15 cellular contexts compared by ENCODE assay signal in genomic region chr3:12944849-12945248, GRCh38.
DNase-seq lines count a peak whose midpoint lies in the region; FAIRE-seq and TF ChIP-seq lines count a peak whose summit lies in the region.
"Had no signal": no experiment of that assay in that cellular context is flagged by ENCODE, and none has a peak within 500 bp of the region (broad histone marks: within the 10 kb centered on the region; RNA-seq: fewer than 3 reads in every experiment).

No MANE protein-coding gene starts in this region.

- peaks cover 4% of the 10 kb centered on the region for H3K36me3 Mint-ChIP-seq in nephron (ENCODE audit: low read depth)

- no peak overlapping the region for H2BK15ac ChIP-seq in H1 (ENCODE audit: low read length)

- peaks cover 12 to 16% of the 10 kb centered on the region in 2 experiments for H4K20me1 ChIP-seq in H1 (replicated peaks in 1 of 2; ENCODE audit: control insufficient read depth in 1 of 2, insufficient read depth in 2 of 2, low read length in 2 of 2)

- no peak overlapping the region for H2AK5ac ChIP-seq in H1 (ENCODE audit: low read depth, low read length)

- H2BK5ac ChIP-seq in H1 (ENCODE audit: low read depth, low read length) = peak overlapping the region; percentile 2; the same call in 1 of the 2 replicates

- no peak for TF ChIP-seq CTCF in H1 (IDR thresholded peaks at IDR 0.05; ENCODE audit: control extremely low read depth in 1 of 3, insufficient read depth in 1 of 3, low read depth in 1 of 3, low read length in 3 of 3)
- no peak for TF ChIP-seq CTCF in nephron (IDR thresholded peaks at IDR 0.05; ENCODE audit: unreplicated experiment in 3 of 3)
- no peak for TF ChIP-seq CTCF in GM13976 (IDR thresholded peaks at IDR 0.05; ENCODE audit: borderline replicate concordance, control extremely low read depth, extremely low read depth, insufficient read depth, missing control alignments)
- no peak for TF ChIP-seq CTCF in spleen (IDR thresholded peaks at IDR 0.05 in 8 of 11, conservative IDR thresholded peaks at IDR 0.05 in 3 of 11)

- CTCF ChIA-PET in H1 (lab: Charles Lee; ENCODE audit: partially characterized antibody) = interaction anchor here (0.7 to 1.7 kb wide), 4 partner anchors 13 to 139 kb away, joined by 3 to 4 read pairs (median 4); no protein-coding TSS in a partner anchor

- H3K4me3 ChIP-seq in NT2/D1 (ENCODE audit: insufficient read length, low read depth) (no peak overlapping the region), H1 (ENCODE audit: extremely low read depth in 1 of 4, insufficient read depth in 2 of 4, low read depth in 3 of 4, low read length in 4 of 4) (no peak overlapping the region), spleen (no peak overlapping the region)
- H3K4me3 ChIP-seq: left lung, testis had no signal

- H3K27ac ChIP-seq in H1 (ENCODE audit: low read depth, low read length) (0 out of 2 replicates have a peak overlapping the region, but pooled peaks have one; percentile 2), spleen (peak overlapping the region in 1 of 8 donors; percentile 30)
- H3K27ac ChIP-seq: left lung, testis had no signal

- H3K9ac ChIP-seq in NT2/D1 (ENCODE audit: insufficient read length, low read depth) = peak overlapping the region; percentile 61
- H3K9ac ChIP-seq in H1 (replicated peaks in 1 of 4; ENCODE audit: extremely low read depth in 1 of 4, low read depth in 3 of 4, low read length in 3 of 4) = no peak overlapping the region

- H3K4me1 ChIP-seq in NT2/D1 (ENCODE audit: insufficient read depth, insufficient read length) (peaks cover 21% of the 10 kb centered on the region), H1 (replicated peaks in 1 of 4; ENCODE audit: control insufficient read depth in 3 of 4, insufficient read depth in 4 of 4, low read length in 3 of 4) (peaks cover 0 to 9% (median 6%) of the 10 kb centered on the region in 4 experiments; a peak in 6 of 7 replicates), spleen (peaks cover 34 to 100% (median 70%) of the 10 kb centered on the region in 6 donors)

- TF ChIP-seq EP300 in H1 (IDR thresholded peaks at IDR 0.05; ENCODE audit: borderline replicate concordance in 1 of 2, low read depth in 2 of 2, low read length in 2 of 2) = no peak

- H2BK20ac ChIP-seq in H1 (ENCODE audit: low read length) = 0 out of 2 replicates have a peak overlapping the region, but pooled peaks have one; percentile 48

- H3K27me3 Mint-ChIP-seq in nephron (ENCODE audit: low read depth) = no peaks in the 10 kb centered on the region

- peaks cover 0 to 3% of the 10 kb centered on the region in 2 experiments; a peak in 1 of 4 replicates for H3K79me2 ChIP-seq in H1 (ENCODE audit: control insufficient read depth in 1 of 2, insufficient read depth in 2 of 2, low read length in 2 of 2)

- H3K27me3 ChIP-seq in NT2/D1 (ENCODE audit: insufficient read depth, insufficient read length) = no peaks in the 10 kb centered on the region
- no peaks in the 10 kb centered on the region for H3K27me3 ChIP-seq in H1 (replicated peaks in 1 of 4; ENCODE audit: control insufficient read depth in 3 of 4, extremely low read depth in 1 of 4, insufficient read depth in 3 of 4, low read length in 3 of 4)
- H3K27me3 ChIP-seq in spleen (replicated peaks in 1 of 7) = no peaks in the 10 kb centered on the region
- H3K27me3 ChIP-seq: left lung, testis had no signal

- H3K4ac ChIP-seq in H1 (replicated peaks; ENCODE audit: insufficient read length, low read depth, low read length) = no peak overlapping the region

- no peak for FAIRE-seq in H1 (lab: Jason Lieb, UNC)

- H4K91ac ChIP-seq in H1 (replicated peaks; ENCODE audit: insufficient read length, low read length) = no peak overlapping the region

- H3K9me3 ChIP-seq in NT2/D1 (ENCODE audit: insufficient read depth, low read length) = no peaks in the 10 kb centered on the region
- H3K9me3 ChIP-seq in H1 (ENCODE audit: insufficient read depth in 2 of 2, low read depth in 1 of 2, low read length in 1 of 2) = no peaks in the 10 kb centered on the region
- no peaks in the 10 kb centered on the region for H3K9me3 ChIP-seq in spleen
- H3K9me3 ChIP-seq: left lung, testis had no signal

- peak overlapping the region; percentile 81 to 94 (median 88) for H3K27ac Mint-ChIP-seq in nephron

- peak overlapping the region; percentile 52; the same call in 1 of the 2 replicates for H4K8ac ChIP-seq in H1 (ENCODE audit: extremely low read depth, insufficient read depth, low read length)

- H3K56ac ChIP-seq in H1 (replicated peaks; ENCODE audit: insufficient read length, low read depth, low read length) = no peak overlapping the region

- peak; percentile 92 for DNase-seq in Ammon's horn (ENCODE audit: low spot score)
- DNase-seq in NT2/D1 (ENCODE audit: low read depth, low spot score) = no peak
- no peak for DNase-seq in H1 (ENCODE audit: low read depth in 1 of 2, low spot score in 2 of 2)
- no peak for DNase-seq in GM13976 (ENCODE audit: low spot score)
- no peak for DNase-seq in activated CD8-positive, alpha-beta memory T cell treated with anti-CD3 and anti-CD28 coated beads, Interleukin-2, amount 50 U/mL, for 48 hours
- no peak for DNase-seq in spleen
- no peak for DNase-seq in DMS53 (lab: John Stamatoyannopoulos, UW)
- DNase-seq: activated CD4-positive, alpha-beta T cell treated with anti-CD3 and anti-CD28 coated beads for 4 hours; activated T-cell treated with anti-CD3 and anti-CD28 coated beads for 4 hours; NCI-H187 treated with DMSO at 0.1 percent for 48 hours; NCI-H774; stimulated activated CD4-positive, alpha-beta T cell treated with anti-CD3 and anti-CD28 coated beads, Interleukin-12 subunit alpha, Interleukin-12 subunit beta, amount 100 ng/mL, for 4 hours had no signal

- in situ Hi-C loops in GM13976 (cut with MboI; ENCODE audit: low sequenced_read_pairs, unreplicated experiment) = no loop called here

- no peak overlapping the region for H2AFZ ChIP-seq in H1 (ENCODE audit: low read length)

- H3K9me3 Mint-ChIP-seq in nephron = no peaks in the 10 kb centered on the region

- no peak for TF ChIP-seq POLR2A in H1 (IDR thresholded peaks at IDR 0.05; ENCODE audit: control extremely low read depth in 1 of 2, low read depth in 2 of 2, low read length in 2 of 2)
- no peak for TF ChIP-seq POLR2A in spleen (IDR thresholded peaks at IDR 0.05)

- H3K23me2 ChIP-seq in H1 (ENCODE audit: low read depth, low read length) = no peaks in the 10 kb centered on the region

- H2BK120ac ChIP-seq in H1 (replicated peaks; ENCODE audit: low read depth, low read length) = no peak overlapping the region

- intact Hi-C loops in spleen (cut with DNase I; ENCODE audit: low total_unique reads) = no loop called here

- POLR2A ChIA-PET in H1 (lab: Charles Lee; ENCODE audit: partially characterized antibody) = interaction anchor here (1.7 kb wide), 1 partner anchor 23 kb away, joined by 4 read pairs; no protein-coding TSS in a partner anchor

- peak overlapping the region in 1 of 3 experiments; percentile 48 for H3K4me3 Mint-ChIP-seq in nephron

- no peak overlapping the region for H4K5ac ChIP-seq in H1 (ENCODE audit: insufficient read length, low read depth, low read length)

- no peak overlapping the region for H3K14ac ChIP-seq in H1 (ENCODE audit: insufficient read length)

- H3K79me1 ChIP-seq in H1 (ENCODE audit: low read depth, low read length) = peaks cover 16% of the 10 kb centered on the region

- 66% methylated on average over 6 of the region's 6 CpGs; no CpG with 5 or more reads in 1 of the 2 experiments for WGBS in H1 (ENCODE audit: extremely low coverage in 1 of 2, insufficient coverage in 1 of 2, insufficient read length in 1 of 2, insufficient replicate concordance in 2 of 2, low coverage in 1 of 2, low lambda C conversion rate in 2 of 2, missing lambda C conversion rate in 1 of 2), 2 experiments
- WGBS in spleen, 5 donors = 87 to 92% (median 89%) methylated on average over 6 of the region's 6 CpGs

- no peak overlapping the region; the same call in 1 of the 2 replicates for H3K18ac ChIP-seq in H1 (ENCODE audit: extremely low read depth, low read length)

- H3K4me1 Mint-ChIP-seq in nephron = peaks cover 62% of the 10 kb centered on the region

- peaks cover 28% of the 10 kb centered on the region for H3K36me3 ChIP-seq in NT2/D1 (ENCODE audit: insufficient read depth, insufficient read length, low read length)
- no peaks in the 10 kb centered on the region; a peak in 1 of 8 replicates for H3K36me3 ChIP-seq in H1 (ENCODE audit: control insufficient read depth in 2 of 4, insufficient read depth in 4 of 4, low read length in 3 of 4)
- peaks cover 0 to 97% (median 31%) of the 10 kb centered on the region in 6 donors for H3K36me3 ChIP-seq in spleen

- no peak overlapping the region for H2BK12ac ChIP-seq in H1 (ENCODE audit: low read depth, low read length)

- H3K4me2 ChIP-seq in H1 (ENCODE audit: insufficient read depth in 1 of 2, low read depth in 2 of 2, low read length in 2 of 2) = no peak overlapping the region

- TF ChIP-seq RAD21 in H1 (IDR thresholded peaks at IDR 0.05 in 1 of 2, conservative IDR thresholded peaks at IDR 0.05 in 1 of 2; ENCODE audit: low read depth in 2 of 2, low read length in 2 of 2) = no peak

- no peak overlapping the region for H3K23ac ChIP-seq in H1 (ENCODE audit: insufficient read length)

TF ChIP-seq in H1, 55 proteins besides CTCF, POLR2A, EP300 and RAD21 (continues in another document):
- TF ChIP-seq JUN (IDR thresholded peaks at IDR 0.05; ENCODE audit: low read depth, low read length) = no peak
- no peak for TF ChIP-seq RBBP5 (IDR thresholded peaks at IDR 0.05; ENCODE audit: borderline replicate concordance, low read depth, low read length)
